8 cellular contexts compared by ENCODE assay signal in genomic region chr6:152948150-152948768, GRCh38. TPM values are rescaled to one million over a fixed set of nuclear protein-coding genes. Genes with fewer than 3 reads are reported as not detected.
DNase-seq lines count a peak whose midpoint lies in the region; ATAC-seq and TF ChIP-seq lines count a peak whose summit lies in the region.

No MANE protein-coding gene starts in this region.

- no peaks in the 10 kb centered on the region for H3K4me1 ChIP-seq in thyroid gland

- ATAC-seq in GM18907 (IDR thresholded peaks at IDR 0.05; ENCODE audit: unreplicated experiment): peak; percentile 82
- ATAC-seq in HG03064 (IDR thresholded peaks at IDR 0.05; ENCODE audit: low read depth, unreplicated experiment): peak; percentile 75

- no peak overlapping the region for H3K4me3 Mint-ChIP-seq in Calu3 (ENCODE audit: low read depth, unreplicated experiment)

- CTCF ChIA-PET in Calu3 (lab: Charles Lee): interaction anchor here (1.0 kb wide), 2 partner anchors 82 to 197 kb away, joined by 3 to 4 read pairs; partner anchors contain the start of gene VIP

- no peak for TF ChIP-seq POLR2A in thyroid gland (IDR thresholded peaks at IDR 0.05)

- H3K9me3 ChIP-seq in thyroid gland: no peaks in the 10 kb centered on the region

- no peaks in the 10 kb centered on the region for H3K36me3 Mint-ChIP-seq in Calu3 (ENCODE audit: insufficient read depth, unreplicated experiment)

- peaks cover 7% of the 10 kb centered on the region for H3K4me1 Mint-ChIP-seq in Calu3 (ENCODE audit: low read depth, unreplicated experiment)

- no peak overlapping the region for H3K27ac ChIP-seq in thyroid gland

- TF ChIP-seq CTCF in Calu3 (IDR thresholded peaks at IDR 0.05; ENCODE audit: unreplicated experiment) (peak; percentile 51), thyroid gland (IDR thresholded peaks at IDR 0.05) (peak in 4 of 6 experiments; percentile 31 to 69 (median 60))

- H3K9me3 Mint-ChIP-seq in Calu3 (ENCODE audit: low read depth, unreplicated experiment): no peaks in the 10 kb centered on the region

- no peak overlapping the region for H3K4me3 ChIP-seq in thyroid gland (replicated peaks in 1 of 3)

- intact Hi-C loops in Calu3 (cut with micrococcal nuclease; ENCODE audit: unreplicated experiment) (loop anchor here (1.0 kb wide), 2 partner anchors 84 to 199 kb away; no protein-coding TSS in a partner anchor), thyroid gland (cut with DNase I) (no loop called here)

- BruUV-seq in Calu3 (replicated peaks; lab: Mats Ljungman, UMichigan): no TSS peak

- 26 to 28% methylated on average over 9 of the region's 9 CpGs for WGBS in thyroid gland, 2 donors

- no peaks in the 10 kb centered on the region for H3K27me3 ChIP-seq in thyroid gland

- no peak overlapping the region for H3K27ac Mint-ChIP-seq in Calu3 (ENCODE audit: unreplicated experiment)

- DNase-seq in Calu3: peak; percentile 6
- DNase-seq in NCI-H524 (lab: John Stamatoyannopoulos, UW): peak; percentile 8 to 59
- peak; percentile 24 for DNase-seq in brain pericyte (ENCODE audit: low read depth, low spot score)
- DNase-seq in left kidney (ENCODE audit: low read depth, low spot score): peak; percentile 73
- no peak for DNase-seq in thyroid gland
- no peak for DNase-seq in islet precursor cell

- H3K27me3 Mint-ChIP-seq in Calu3 (ENCODE audit: unreplicated experiment): no peaks in the 10 kb centered on the region

- H3K36me3 ChIP-seq in thyroid gland: no peaks in the 10 kb centered on the region

RNA-seq across cellular contexts. Expression of gene FBXO5, which starts 34.6 kb away (rescaled TPM):
- total RNA-seq in Calu3 (2022): 17.6 and 21.1 TPM in 2 replicates
- total RNA-seq in thyroid gland: 1 to 10 TPM; 5.6 to 7.4 (median 6.2) TPM

RNA-seq across cellular contexts. Expression of gene MTRF1L, which starts 54.2 kb away (rescaled TPM):
- 15.9 and 16.2 TPM in 2 replicates for total RNA-seq in Calu3 (2022)
- 10 to 100 TPM; 15.7 to 23.8 (median 17.6) TPM for total RNA-seq in thyroid gland

Comparison
In these comparisons a context has a peak if more than half of its experiments do, and no peak if none do; other contexts are left out.
1. DNase-seq: peak in Calu3 (single experiment), NCI-H524 (2 of 2), brain pericyte (single experiment) and left kidney (single experiment); none in thyroid gland (0 of 2) and islet precursor cell (single experiment).